In genomic region chr4:87053802-87054767, GRCh38 we compare ENCODE assay signal across 10 cellular contexts.
DNase-seq lines count a peak whose midpoint lies in the region; ATAC-seq and TF ChIP-seq lines count a peak whose summit lies in the region.
"Had no signal": no experiment of that assay in that cellular context is flagged by ENCODE, and none has a peak within 500 bp of the region (broad histone marks: within the 10 kb centered on the region; RNA-seq: fewer than 3 reads in every experiment).

No MANE protein-coding gene starts in this region.

- H3K27ac Mint-ChIP-seq in CD4-positive, alpha-beta T cell: no peak overlapping the region

- peak; percentile 68 for DNase-seq in KBM-7
- peak; percentile 17 for DNase-seq in UCSD-AML1 (lab: John Stamatoyannopoulos, UW; ENCODE audit: unreplicated experiment)
- no peak for DNase-seq in left ventricle myocardium superior
- no peak for DNase-seq in substantia nigra (lab: John Stamatoyannopoulos, UW)
- DNase-seq in NCI-H1092 (lab: John Stamatoyannopoulos, UW): no peak
- no peak for DNase-seq in CD4-positive, alpha-beta T cell
- DNase-seq: GDM1, NCI-H1694 had no signal

- CTCF ChIA-PET in CD4-positive, alpha-beta T cell (lab: Charles Lee): interaction anchor here (0.7 to 0.8 kb wide), 2 partner anchors 48 to 131 kb away, joined by 3 read pairs; no protein-coding TSS in a partner anchor

- peak overlapping the region; percentile 10 for H3K27ac ChIP-seq in substantia nigra (ENCODE audit: low read depth, low read length, poor library complexity, severe bottlenecking)
- H3K27ac ChIP-seq in CD4-positive, alpha-beta T cell (ENCODE audit: low read depth, low read length): no peak overlapping the region

- H3K4me1 Mint-ChIP-seq in CD4-positive, alpha-beta T cell (ENCODE audit: low read depth): peaks cover 83% of the 10 kb centered on the region

- no peaks in the 10 kb centered on the region for H3K27me3 ChIP-seq in CD4-positive, alpha-beta T cell (ENCODE audit: control insufficient read depth, insufficient read depth, low read length)

- peak; percentile 38 for ATAC-seq in left ventricle myocardium superior
- no peak for ATAC-seq in HG03439 (IDR thresholded peaks at IDR 0.05; ENCODE audit: unreplicated experiment)
- no peak for ATAC-seq in CD4-positive, alpha-beta T cell (ENCODE audit: poor library complexity)

- H3K9me3 ChIP-seq in CD4-positive, alpha-beta T cell (ENCODE audit: control insufficient read depth, low read length): no peaks in the 10 kb centered on the region

- H3K36me3 Mint-ChIP-seq in CD4-positive, alpha-beta T cell (ENCODE audit: low read depth): peaks cover 60% of the 10 kb centered on the region

- no peak overlapping the region for H3K4me3 Mint-ChIP-seq in CD4-positive, alpha-beta T cell
- H3K4me3 Mint-ChIP-seq: neural crest cell had no signal

- H3K9me3 Mint-ChIP-seq in CD4-positive, alpha-beta T cell: no peaks in the 10 kb centered on the region
- H3K9me3 Mint-ChIP-seq: neural crest cell had no signal

- no peaks in the 10 kb centered on the region for H3K27me3 Mint-ChIP-seq in CD4-positive, alpha-beta T cell

- in situ Hi-C loops in KBM-7 (cut with MboI; ENCODE audit: low pct_unique_long_range_greater_than_20kb, low sequenced_read_pairs): no loop called here

- no peak for TF ChIP-seq CTCF in CD4-positive, alpha-beta T cell (IDR thresholded peaks at IDR 0.05)

- POLR2A ChIA-PET in CD4-positive, alpha-beta T cell (lab: Charles Lee): no interaction called here

- intact Hi-C loops in left ventricle myocardium superior (cut with micrococcal nuclease): no loop called here
- intact Hi-C loops in CD4-positive, alpha-beta T cell (cut with DNase I, micrococcal nuclease): no loop called here

Comparison
In these comparisons a context has a peak if more than half of its experiments do, and no peak if none do; other contexts are left out.
1. DNase-seq: peak in KBM-7 (single experiment) and UCSD-AML1 (single experiment); none in left ventricle myocardium superior (single experiment), substantia nigra (0 of 49), NCI-H1092 (single experiment) and CD4-positive, alpha-beta T cell (0 of 10).